ENCODE assay signal across 33 cellular contexts in genomic region chr18:40932862-40933261, GRCh38.
"Had no signal": no experiment of that assay in that cellular context is flagged by ENCODE, and none has a peak within 500 bp of the region (broad histone marks: within the 10 kb centered on the region; RNA-seq: fewer than 3 reads in every experiment).

No MANE protein-coding gene starts in this region.

- H3K4me3 ChIP-seq: adrenal gland, body of pancreas, breast epithelium had no signal

- H3K4me1 Mint-ChIP-seq: activated B cell treated with CpG ODN at 0.5 μM for 24 hours; activated CD4-positive, alpha-beta T cell treated with anti-CD3 and anti-CD28 coated beads, Interleukin-2, amount 10 ng/mL, durations not matched to agents 24 days and 14 days; activated naive CD8-positive, alpha-beta T cell treated with anti-CD3 and anti-CD28 coated beads for 36 hours; activated T-helper 17 cell treated with anti-CD3 and anti-CD28 coated beads, Interleukin-2, amount 50 U/mL, for 72 hours had no signal

- H3K9me3 ChIP-seq: adrenal gland, body of pancreas, breast epithelium had no signal

- H3K36me3 Mint-ChIP-seq: activated CD4-positive, alpha-beta memory T cell treated with anti-CD3 and anti-CD28 coated beads for 36 hours; activated naive CD4-positive, alpha-beta T cell treated with anti-CD3 and anti-CD28 coated beads, Interleukin-2, amount 50 U/mL, for 72 hours; activated naive CD8-positive, alpha-beta T cell treated with anti-CD3 and anti-CD28 coated beads for 36 hours had no signal

- H3K9me3 Mint-ChIP-seq: activated CD4-positive, alpha-beta T cell treated with anti-CD3 and anti-CD28 coated beads, Interleukin-2, amount 10 ng/mL, durations not matched to agents 24 days and 14 days had no signal

- ATAC-seq: activated CD8-positive, alpha-beta T cell treated with anti-CD3 and anti-CD28 coated beads for 36 hours; activated naive CD4-positive, alpha-beta T cell treated with anti-CD3 and anti-CD28 coated beads, Interleukin-2, amount 50 U/mL, for 72 hours; activated T-cell treated with anti-CD3 and anti-CD28 coated beads, Interleukin-2, amount 50 U/mL, for 4 hours; activated T-cell treated with anti-CD3 and anti-CD28 coated beads, Interleukin-2, amount 50 U/mL, for 72 hours; activated T-helper 17 cell treated with anti-CD3 and anti-CD28 coated beads, Interleukin-2, amount 50 U/mL, for 72 hours; body of pancreas had no signal

- H3K4me1 ChIP-seq: adrenal gland, body of pancreas, breast epithelium had no signal

- DNase-seq: activated B cell treated with CpG ODN at 0.5 μM for 24 hours; activated CD4-positive, alpha-beta memory T cell treated with anti-CD3 and anti-CD28 coated beads for 36 hours; activated CD4-positive, alpha-beta T cell treated with anti-CD3 and anti-CD28 coated beads for 4 hours; activated CD4-positive, alpha-beta T cell treated with anti-CD3 and anti-CD28 coated beads, Interleukin-2, amount 10 ng/mL, durations not matched to agents 24 days and 14 days; activated CD4-positive, alpha-beta T cell treated with anti-CD3 and anti-CD28 coated beads, Interleukin-2, amount 50 U/mL, for 1 hour; activated CD4-positive, alpha-beta T cell treated with anti-CD3 and anti-CD28 coated beads, Interleukin-2, amount 50 U/mL, for 4 hours; activated CD4-positive, CD25-positive, alpha-beta regulatory T cell treated with anti-CD3 and anti-CD28 coated beads, Interleukin-2, amount 50 U/mL, for 72 hours; activated CD8-positive, alpha-beta memory T cell treated with anti-CD3 and anti-CD28 coated beads, Interleukin-2, amount 50 U/mL, for 4 hours; activated CD8-positive, alpha-beta T cell treated with anti-CD3 and anti-CD28 coated beads for 36 hours; activated effector memory CD4-positive, alpha-beta T cell treated with anti-CD3 and anti-CD28 coated beads, Interleukin-2, amount 50 U/mL, for 16 hours; activated gamma-delta T cell treated with Interleukin-2 at 50 U/mL for 16 hours; activated naive CD4-positive, alpha-beta T cell; activated naive CD4-positive, alpha-beta T cell treated with anti-CD3 and anti-CD28 coated beads for 36 hours; activated naive CD4-positive, alpha-beta T cell treated with anti-CD3 and anti-CD28 coated beads, Interleukin-2, amount 50 U/mL, for 16 hours; activated naive CD8-positive, alpha-beta T cell treated with anti-CD3 and anti-CD28 coated beads for 36 hours; activated T-cell treated with anti-CD3 and anti-CD28 coated beads for 4 hours; activated T-cell treated with anti-CD3 and anti-CD28 coated beads, Interleukin-2, amount 50 U/mL, for 1 hour; activated T-cell treated with anti-CD3 and anti-CD28 coated beads, Interleukin-2, amount 50 U/mL, for 4 hours; activated T-cell treated with anti-CD3 and anti-CD28 coated beads, Interleukin-2, amount 50 U/mL, for 72 hours; adrenal gland; amniotic stem cell; aorta; body of pancreas; brain microvascular endothelial cell; central memory CD4-positive, alpha-beta T cell; T-helper 2 cell; T-helper 9 cell had no signal

- H3K27ac Mint-ChIP-seq: activated B cell treated with CpG ODN at 0.5 μM for 24 hours; activated CD4-positive, alpha-beta memory T cell treated with anti-CD3 and anti-CD28 coated beads for 36 hours; activated CD4-positive, alpha-beta T cell treated with anti-CD3 and anti-CD28 coated beads, Interleukin-2, amount 10 ng/mL, durations not matched to agents 24 days and 14 days; activated CD8-positive, alpha-beta T cell treated with anti-CD3 and anti-CD28 coated beads for 36 hours; activated naive CD4-positive, alpha-beta T cell treated with anti-CD3 and anti-CD28 coated beads for 36 hours; activated naive CD4-positive, alpha-beta T cell treated with anti-CD3 and anti-CD28 coated beads, Interleukin-2, amount 50 U/mL, for 72 hours; activated naive CD8-positive, alpha-beta T cell treated with anti-CD3 and anti-CD28 coated beads for 36 hours; activated T-cell treated with anti-CD3 and anti-CD28 coated beads, Interleukin-2, amount 50 U/mL, for 72 hours; activated T-helper 1 cell treated with anti-CD3 and anti-CD28 coated beads, Interleukin-12 subunit alpha, Interleukin-12 subunit beta, Interleukin-2, Interleukin-4 antibody, amounts not matched to agents 30 ng/mL and 10 ng/mL and 1 ng/mL, durations not matched to agents 14 hours and 24 hours and 36 hours; activated T-helper 17 cell treated with anti-CD3 and anti-CD28 coated beads, Interleukin-2, amount 50 U/mL, for 72 hours; T-helper 2 cell treated with Interferon-gamma antibody and Interleukin-4, amounts not matched to agents 5 μg/mL and 100 μg/mL, for 36 hours had no signal

- H3K36me3 ChIP-seq: adrenal gland, brain microvascular endothelial cell, breast epithelium had no signal

- H3K27ac ChIP-seq: adrenal gland, body of pancreas, brain microvascular endothelial cell, breast epithelium, VCaP had no signal

- H3K27me3 ChIP-seq: adrenal gland, body of pancreas, brain microvascular endothelial cell, breast epithelium had no signal

- H3K27me3 Mint-ChIP-seq: activated B cell treated with CpG ODN at 0.5 μM for 24 hours; activated CD4-positive, alpha-beta memory T cell treated with anti-CD3 and anti-CD28 coated beads for 36 hours; activated CD4-positive, alpha-beta T cell treated with anti-CD3 and anti-CD28 coated beads, Interleukin-2, amount 10 ng/mL, durations not matched to agents 24 days and 14 days; activated CD8-positive, alpha-beta T cell treated with anti-CD3 and anti-CD28 coated beads for 36 hours; activated naive CD8-positive, alpha-beta T cell treated with anti-CD3 and anti-CD28 coated beads for 36 hours; activated T-helper 17 cell treated with anti-CD3 and anti-CD28 coated beads, Interleukin-2, amount 50 U/mL, for 72 hours had no signal

- H3K4me3 Mint-ChIP-seq: activated B cell treated with CpG ODN at 0.5 μM for 24 hours; activated CD4-positive, alpha-beta memory T cell treated with anti-CD3 and anti-CD28 coated beads for 36 hours; activated CD4-positive, alpha-beta T cell treated with anti-CD3 and anti-CD28 coated beads, Interleukin-2, amount 10 ng/mL, durations not matched to agents 24 days and 14 days; activated CD8-positive, alpha-beta T cell treated with anti-CD3 and anti-CD28 coated beads for 36 hours; activated naive CD4-positive, alpha-beta T cell treated with anti-CD3 and anti-CD28 coated beads for 36 hours; activated naive CD8-positive, alpha-beta T cell treated with anti-CD3 and anti-CD28 coated beads for 36 hours; activated T-cell treated with anti-CD3 and anti-CD28 coated beads, Interleukin-2, amount 50 U/mL, for 4 hours; activated T-cell treated with anti-CD3 and anti-CD28 coated beads, Interleukin-2, amount 50 U/mL, for 72 hours; activated T-helper 1 cell treated with anti-CD3 and anti-CD28 coated beads, Interleukin-12 subunit alpha, Interleukin-12 subunit beta, Interleukin-2, Interleukin-4 antibody, amounts not matched to agents 30 ng/mL and 10 ng/mL and 1 ng/mL, durations not matched to agents 14 hours and 24 hours and 36 hours; activated T-helper 17 cell treated with anti-CD3 and anti-CD28 coated beads, Interleukin-2, amount 50 U/mL, for 72 hours; T-helper 2 cell treated with Interferon-gamma antibody and Interleukin-4, amounts not matched to agents 5 μg/mL and 100 μg/mL, for 36 hours had no signal
